Comparison of ENCODE assay signal across 8 cellular contexts in the genomic region with DNA sequence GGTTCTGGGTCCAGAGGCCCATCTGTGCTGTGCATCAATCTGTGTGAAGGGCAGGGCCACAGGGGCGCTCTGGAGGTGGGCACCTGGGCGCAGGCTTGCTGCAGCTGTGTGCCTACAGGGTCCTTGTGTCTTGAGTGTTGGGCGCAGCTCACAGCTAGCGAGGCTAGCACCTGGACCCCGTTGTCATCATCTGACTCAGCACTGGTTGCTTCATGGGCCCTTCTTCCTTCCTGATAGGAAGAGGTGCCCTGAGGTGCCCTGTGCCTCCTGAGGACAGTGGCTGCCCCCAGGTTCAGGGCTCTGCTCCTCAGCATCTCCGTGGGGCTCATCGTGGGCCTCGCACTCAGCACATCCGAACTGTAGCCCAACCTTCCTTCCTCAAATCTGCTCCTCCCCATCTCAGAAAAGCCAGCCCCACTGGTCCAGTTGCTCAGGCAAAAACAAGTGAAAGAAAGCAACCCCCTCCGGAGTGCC. TPM values are rescaled to one million over a fixed set of nuclear protein-coding genes. Genes with fewer than 3 reads are reported as not detected.
DNase-seq lines count a peak whose midpoint lies in the region; ATAC-seq, FAIRE-seq and TF ChIP-seq lines count a peak whose summit lies in the region.

No MANE protein-coding gene starts in this region.

- H3K9me3 Mint-ChIP-seq in activated T-cell treated with anti-CD3 and anti-CD28 coated beads, Interleukin-2, amount 50 U/mL, for 4 hours: no peaks in the 10 kb centered on the region
- peaks cover 4% of the 10 kb centered on the region for H3K9me3 Mint-ChIP-seq in activated CD4-positive, alpha-beta memory T cell treated with anti-CD3 and anti-CD28 coated beads, Interleukin-2, amount 10 ng/mL, durations not matched to agents 7 days and 5 days

- H3K4me2 ChIP-seq in keratinocyte (ENCODE audit: control insufficient read depth, extremely low read depth, insufficient read depth, low read depth, low read length): peak overlapping the region; percentile 15

- peaks cover 92% of the 10 kb centered on the region for H3K79me2 ChIP-seq in keratinocyte (ENCODE audit: control insufficient read depth, insufficient read depth, low read length)

- H2AFZ ChIP-seq in keratinocyte (ENCODE audit: control insufficient read depth, low read length): no peak overlapping the region

- intact Hi-C loops in prostate gland (cut with DNase I): no loop called here

- peaks cover 37% of the 10 kb centered on the region for H4K20me1 ChIP-seq in keratinocyte (ENCODE audit: control insufficient read depth, extremely low read depth, insufficient read depth, low read length)

- POLR2A ChIA-PET in activated CD4-positive, alpha-beta memory T cell treated with anti-CD3 and anti-CD28 coated beads, Interleukin-2, amount 10 ng/mL, durations not matched to agents 7 days and 5 days (lab: Charles Lee): interaction anchor here (0.9 to 5.2 kb wide), 16 partner anchors 8 to 203 kb away, joined by 3 to 64 read pairs (median 6); a partner anchor contains a TSS

- dilution Hi-C loops in keratinocyte (cut with MboI; ENCODE audit: extremely low pct_ligation_motif_present, low sequenced_read_pairs): no loop called here

- H3K9me3 ChIP-seq in keratinocyte (ENCODE audit: control insufficient read depth, low read depth, low read length) (no peaks in the 10 kb centered on the region), tibial nerve (no peaks in the 10 kb centered on the region), prostate gland (no peaks in the 10 kb centered on the region)

- no peak for DNase-seq in activated T-cell treated with anti-CD3 and anti-CD28 coated beads, Interleukin-2, amount 50 U/mL, for 4 hours
- no peak for DNase-seq in activated T-cell treated with anti-CD3 and anti-CD28 coated beads, Interleukin-2, amount 50 U/mL, for 1 hour
- peak; percentile 50 for DNase-seq in activated CD4-positive, alpha-beta memory T cell treated with anti-CD3 and anti-CD28 coated beads, Interleukin-2, amount 10 ng/mL, durations not matched to agents 7 days and 5 days
- DNase-seq in keratinocyte (ENCODE audit: low read depth, low spot score) (no peak), tibial nerve (ENCODE audit: low spot score in 2 of 2) (no peak), prostate gland (ENCODE audit: low spot score) (no peak), COLO668 (lab: John Stamatoyannopoulos, UW; ENCODE audit: unreplicated experiment) (no peak)

- peak; percentile 35 to 43 for ATAC-seq in activated T-cell treated with anti-CD3 and anti-CD28 coated beads, Interleukin-2, amount 50 U/mL, for 4 hours
- ATAC-seq in HG02938 (IDR thresholded peaks at IDR 0.05; ENCODE audit: unreplicated experiment): no peak

- H3K4me3 Mint-ChIP-seq in activated T-cell treated with anti-CD3 and anti-CD28 coated beads, Interleukin-2, amount 50 U/mL, for 4 hours: peak overlapping the region; percentile 82
- peak overlapping the region; percentile 80 for H3K4me3 Mint-ChIP-seq in activated CD4-positive, alpha-beta memory T cell treated with anti-CD3 and anti-CD28 coated beads, Interleukin-2, amount 10 ng/mL, durations not matched to agents 7 days and 5 days

- H3K27ac ChIP-seq in keratinocyte (ENCODE audit: control insufficient read depth, insufficient read depth, low read length) (peak overlapping the region; percentile 3), tibial nerve (peak overlapping the region; percentile 39 to 91 (median 80)), prostate gland (peak overlapping the region in 1 of 2 donors; percentile 56)

- H3K9me1 ChIP-seq in keratinocyte (ENCODE audit: control insufficient read depth, extremely low read depth, insufficient read depth, low read length): peaks cover 18% of the 10 kb centered on the region

- H3K4me1 ChIP-seq in keratinocyte (ENCODE audit: control insufficient read depth, extremely low read depth, insufficient read depth, low read length) (peaks cover 63% of the 10 kb centered on the region), tibial nerve (peaks cover 0 to 80% (median 62%) of the 10 kb centered on the region in 4 donors), prostate gland (replicated peaks) (peaks cover 10% of the 10 kb centered on the region)

- TF ChIP-seq CTCF in keratinocyte (optimal IDR thresholded peaks at IDR 0.05 in 1 of 3, IDR thresholded peaks at IDR 0.05 in 1 of 3, conservative IDR thresholded peaks at IDR 0.05 in 1 of 3; ENCODE audit: extremely low read depth in 1 of 3, insufficient read depth in 2 of 3, low read length in 3 of 3) (no peak), tibial nerve (IDR thresholded peaks at IDR 0.05) (no peak), prostate gland (IDR thresholded peaks at IDR 0.05) (no peak)

- no peak for TF ChIP-seq EP300 in tibial nerve (IDR thresholded peaks at IDR 0.05)

- CTCF ChIA-PET in activated CD4-positive, alpha-beta memory T cell treated with anti-CD3 and anti-CD28 coated beads, Interleukin-2, amount 10 ng/mL, durations not matched to agents 7 days and 5 days (lab: Charles Lee): interaction anchor here (0.6 to 1.5 kb wide), 3 partner anchors 29 to 54 kb away, joined by 3 to 8 read pairs (median 6); a partner anchor contains a TSS

- H3K9ac ChIP-seq in keratinocyte (ENCODE audit: control insufficient read depth, extremely low read depth, insufficient read depth, low read length): no peak overlapping the region

- 50 to 66% methylated on average over 7 to 10 of the region's 10 CpGs for WGBS in tibial nerve, 2 donors
- WGBS in prostate gland: 69% methylated on average over 10 of the region's 10 CpGs

- no peak for FAIRE-seq in keratinocyte (lab: Jason Lieb, UNC)

- peaks cover 19% of the 10 kb centered on the region for H3K36me3 Mint-ChIP-seq in activated T-cell treated with anti-CD3 and anti-CD28 coated beads, Interleukin-2, amount 50 U/mL, for 4 hours (ENCODE audit: insufficient read depth)
- H3K36me3 Mint-ChIP-seq in activated CD4-positive, alpha-beta memory T cell treated with anti-CD3 and anti-CD28 coated beads, Interleukin-2, amount 10 ng/mL, durations not matched to agents 7 days and 5 days (ENCODE audit: low read depth): peaks cover 33% of the 10 kb centered on the region

- peak overlapping the region; percentile 98 for H3K27ac Mint-ChIP-seq in activated CD4-positive, alpha-beta memory T cell treated with anti-CD3 and anti-CD28 coated beads, Interleukin-2, amount 10 ng/mL, durations not matched to agents 7 days and 5 days

- peaks cover 8 to 17% of the 10 kb centered on the region in 2 experiments for H3K36me3 ChIP-seq in keratinocyte (ENCODE audit: control insufficient read depth in 2 of 2, extremely low read depth in 1 of 2, insufficient read depth in 2 of 2, low read length in 2 of 2)
- peaks cover 0 to 10% (median 2%) of the 10 kb centered on the region in 3 donors for H3K36me3 ChIP-seq in tibial nerve
- H3K36me3 ChIP-seq in prostate gland: peaks cover 0 to under 1% of the 10 kb centered on the region in 2 donors

- no peaks in the 10 kb centered on the region for H3K27me3 ChIP-seq in keratinocyte (ENCODE audit: control insufficient read depth, extremely low read depth, insufficient read depth, low read length)
- no peaks in the 10 kb centered on the region for H3K27me3 ChIP-seq in tibial nerve
- no peaks in the 10 kb centered on the region for H3K27me3 ChIP-seq in prostate gland (replicated peaks; ENCODE audit: insufficient read depth)

- H3K4me1 Mint-ChIP-seq in activated T-cell treated with anti-CD3 and anti-CD28 coated beads, Interleukin-2, amount 50 U/mL, for 4 hours (ENCODE audit: low read depth): peaks cover 88% of the 10 kb centered on the region
- H3K4me1 Mint-ChIP-seq in activated CD4-positive, alpha-beta memory T cell treated with anti-CD3 and anti-CD28 coated beads, Interleukin-2, amount 10 ng/mL, durations not matched to agents 7 days and 5 days: peaks cover 76% of the 10 kb centered on the region

- no peak overlapping the region for H3K4me3 ChIP-seq in keratinocyte (ENCODE audit: control insufficient read depth in 2 of 3, extremely low read depth in 1 of 3, insufficient read depth in 2 of 3, low read depth in 1 of 3, low read length in 3 of 3)
- peak overlapping the region in 2 of 4 donors; percentile 11 to 22 for H3K4me3 ChIP-seq in tibial nerve
- no peak overlapping the region for H3K4me3 ChIP-seq in prostate gland

- no peak for TF ChIP-seq POLR2A in tibial nerve (IDR thresholded peaks at IDR 0.05)
- no peak for TF ChIP-seq POLR2A in prostate gland (IDR thresholded peaks at IDR 0.05)

- H3K27me3 Mint-ChIP-seq in activated T-cell treated with anti-CD3 and anti-CD28 coated beads, Interleukin-2, amount 50 U/mL, for 4 hours (ENCODE audit: low read depth): no peaks in the 10 kb centered on the region
- H3K27me3 Mint-ChIP-seq in activated CD4-positive, alpha-beta memory T cell treated with anti-CD3 and anti-CD28 coated beads, Interleukin-2, amount 10 ng/mL, durations not matched to agents 7 days and 5 days: no peaks in the 10 kb centered on the region

RNA-seq across cellular contexts. Expression of a gene that starts 54.8 kb away (rescaled TPM):
- total RNA-seq in activated T-cell treated with anti-CD3 and anti-CD28 coated beads, Interleukin-2, amount 50 U/mL, for 4 hours: 100 to 1,000 TPM; 187 to 240 (median 205) TPM
- total RNA-seq in activated CD4-positive, alpha-beta memory T cell treated with anti-CD3 and anti-CD28 coated beads, Interleukin-2, amount 10 ng/mL, durations not matched to agents 7 days and 5 days: 100 to 1,000 TPM; 109 to 113 TPM
- 14.6 to 81.0 TPM (median 28.4 TPM) in 3 replicates for polyA plus RNA-seq in keratinocyte
- 71.6 TPM for polyA plus RNA-seq in keratinocyte (2011; ENCODE audit: low read depth)
- 26.1 and 55.1 TPM in 2 replicates for polyA plus RNA-seq in keratinocyte (2011; cell fraction: cytosol; rRNA removed)
- polyA plus RNA-seq in keratinocyte (2011; cell fraction: nucleus; rRNA removed): 33.4 and 37.0 TPM in 2 replicates
- polyA plus RNA-seq in keratinocyte (2012; ENCODE audit: low replicate concordance): 33.8 and 64.9 TPM in 2 replicates
- 10.3 to 40.8 TPM (median 17.9 TPM) in 3 replicates for polyA minus RNA-seq in keratinocyte
- polyA minus RNA-seq in keratinocyte (2011; cell fraction: cytosol; rRNA and poly(A)+ RNA removed): 76.4 TPM
- polyA minus RNA-seq in keratinocyte (2011; cell fraction: nucleus; rRNA and poly(A)+ RNA removed): 22.9 and 25.1 TPM in 2 replicates
- total RNA-seq in tibial nerve (10 to 100 TPM; 34.1 to 69.6 (median 36.8) TPM), prostate gland (100 to 1,000 TPM in 1 of 2 donors, 10 to 100 TPM in 1; 41.7 to 138 TPM)

RNA-seq across cellular contexts. Expression of a gene that starts 55.1 kb away (rescaled TPM):
- total RNA-seq in activated T-cell treated with anti-CD3 and anti-CD28 coated beads, Interleukin-2, amount 50 U/mL, for 4 hours: 1 to 10 TPM; 3.6 to 3.8 (median 3.8) TPM
- 1 to 10 TPM; 5.3 to 5.7 TPM for total RNA-seq in activated CD4-positive, alpha-beta memory T cell treated with anti-CD3 and anti-CD28 coated beads, Interleukin-2, amount 10 ng/mL, durations not matched to agents 7 days and 5 days
- polyA plus RNA-seq in keratinocyte: 0.47 to 1.0 TPM (median 0.77 TPM) in 3 replicates
- not detected for polyA plus RNA-seq in keratinocyte (2011; ENCODE audit: low read depth)
- 0.45 and 1.0 TPM in 2 replicates for polyA plus RNA-seq in keratinocyte (2011; cell fraction: cytosol; rRNA removed)
- polyA plus RNA-seq in keratinocyte (2011; cell fraction: nucleus; rRNA removed): 0.70 and 2.1 TPM in 2 replicates
- polyA plus RNA-seq in keratinocyte (2012; ENCODE audit: low replicate concordance): 0.37 and 1.2 TPM in 2 replicates
- not detected in 3 replicates for polyA minus RNA-seq in keratinocyte
- not detected for polyA minus RNA-seq in keratinocyte (2011; cell fraction: cytosol; rRNA and poly(A)+ RNA removed)
- 0.63 and 0.78 TPM in 2 replicates for polyA minus RNA-seq in keratinocyte (2011; cell fraction: nucleus; rRNA and poly(A)+ RNA removed)
- total RNA-seq in tibial nerve (1 to 10 TPM; 1.8 to 7.2 (median 3.7) TPM), prostate gland (10 to 100 TPM in 1 of 2 donors, 1 to 10 TPM in 1; 7.3 to 22.3 TPM)

RNA-seq across cellular contexts. Expression of a gene that starts 55.7 kb away (rescaled TPM):
- 100 to 1,000 TPM; 431 to 445 (median 436) TPM for total RNA-seq in activated T-cell treated with anti-CD3 and anti-CD28 coated beads, Interleukin-2, amount 50 U/mL, for 4 hours
- 100 to 1,000 TPM; 371 to 388 TPM for total RNA-seq in activated CD4-positive, alpha-beta memory T cell treated with anti-CD3 and anti-CD28 coated beads, Interleukin-2, amount 10 ng/mL, durations not matched to agents 7 days and 5 days
- 294 to 475 TPM (median 343 TPM) in 3 replicates for polyA plus RNA-seq in keratinocyte
- polyA plus RNA-seq in keratinocyte (2011; ENCODE audit: low read depth): 523 TPM
- polyA plus RNA-seq in keratinocyte (2011; cell fraction: cytosol; rRNA removed): 167 and 490 TPM in 2 replicates
- 169 and 188 TPM in 2 replicates for polyA plus RNA-seq in keratinocyte (2011; cell fraction: nucleus; rRNA removed)
- polyA plus RNA-seq in keratinocyte (2012; ENCODE audit: low replicate concordance): 285 and 463 TPM in 2 replicates
- 116 to 149 TPM (median 142 TPM) in 3 replicates for polyA minus RNA-seq in keratinocyte
- polyA minus RNA-seq in keratinocyte (2011; cell fraction: cytosol; rRNA and poly(A)+ RNA removed): 191 TPM
- 36.9 and 41.3 TPM in 2 replicates for polyA minus RNA-seq in keratinocyte (2011; cell fraction: nucleus; rRNA and poly(A)+ RNA removed)
- total RNA-seq in tibial nerve: 10 to 100 TPM; 27.3 to 93.6 (median 61.6) TPM
- total RNA-seq in prostate gland: 10 to 100 TPM; 46.0 to 57.4 TPM
